ENCODE assay signal across 1 cellular context in the genomic region with DNA sequence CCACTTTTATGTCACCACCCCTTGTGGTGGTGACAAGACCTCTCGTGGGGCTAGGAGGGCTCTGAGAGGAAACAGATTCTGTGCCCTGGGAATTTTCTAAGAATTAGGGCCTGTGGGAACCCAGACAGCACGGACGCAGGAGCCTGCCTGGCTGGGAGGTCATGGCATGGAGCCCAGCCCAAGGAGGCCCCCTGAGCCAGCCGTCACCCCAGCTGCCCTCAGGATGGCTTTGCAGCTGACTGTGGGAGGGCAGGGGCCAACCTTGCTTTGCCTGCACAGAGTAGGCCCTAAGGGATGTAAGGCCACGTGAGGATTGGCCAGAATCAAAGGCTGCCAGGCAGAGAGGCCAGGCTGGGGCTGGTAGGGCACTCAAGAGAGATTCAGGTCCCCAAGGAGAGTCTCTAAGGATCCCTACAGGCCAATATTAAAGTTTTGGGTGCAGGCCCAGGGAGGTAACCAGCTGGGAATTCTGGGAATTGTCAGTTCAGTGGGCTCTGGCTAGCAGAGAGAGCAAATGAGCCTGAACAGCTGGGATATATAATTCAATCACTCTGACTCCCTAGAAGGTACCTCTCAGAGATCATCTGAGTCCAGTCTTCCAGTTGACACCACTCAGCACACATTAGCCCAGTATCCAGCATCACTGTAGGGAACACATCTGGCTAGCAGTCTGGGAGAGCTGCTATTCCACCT.
TF ChIP-seq lines count a peak whose summit lies in the region.

No MANE protein-coding gene starts in this region.

TF ChIP-seq in H1, 55 proteins besides CTCF, POLR2A, EP300 and RAD21:
- TF ChIP-seq PHF8 (conservative IDR thresholded peaks at IDR 0.05; ENCODE audit: low read depth, low read length) (no peak), SRF (IDR thresholded peaks at IDR 0.05; ENCODE audit: low read depth, low read length) (no peak), CREB1 (IDR thresholded peaks at IDR 0.05) (no peak), RXRA (IDR thresholded peaks at IDR 0.05; ENCODE audit: insufficient read depth, low read depth, low read length) (no peak)
